17 cellular contexts compared by ENCODE assay signal in the genomic region with DNA sequence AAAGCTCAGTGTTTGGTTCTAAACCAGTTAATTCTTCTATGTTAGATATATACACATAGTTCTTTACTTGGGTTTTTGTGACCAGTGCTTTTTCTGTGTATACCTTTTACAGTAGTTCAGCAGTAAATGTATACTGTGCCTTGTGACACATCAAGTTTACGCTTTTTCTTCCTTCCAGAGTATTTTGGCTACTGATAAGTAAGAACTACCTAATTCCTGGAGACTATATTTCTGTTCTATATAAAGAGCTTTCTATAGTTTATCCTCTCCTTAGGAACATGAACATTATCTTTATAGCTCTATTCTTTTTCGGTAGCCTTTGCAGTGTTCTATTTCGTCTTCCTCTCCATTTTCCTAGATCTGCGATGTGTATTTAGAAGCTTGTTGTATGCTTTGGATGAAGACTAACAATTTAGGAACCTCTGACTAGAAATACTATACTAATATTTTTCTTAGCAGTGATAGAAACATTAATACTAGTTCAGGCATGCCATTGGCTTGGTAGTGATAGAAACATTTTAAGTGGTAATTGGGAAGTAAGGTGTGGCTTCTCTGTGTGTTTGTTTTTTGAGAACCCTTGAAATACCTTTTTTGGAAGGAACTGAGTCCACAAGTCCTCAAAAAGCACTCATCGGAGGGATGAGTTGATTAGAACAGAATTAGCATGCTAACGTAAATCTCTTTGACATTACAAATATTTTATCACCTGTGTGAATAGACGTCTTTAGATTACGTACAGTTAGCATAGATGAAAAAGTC.
DNase-seq lines count a peak whose midpoint lies in the region; ATAC-seq and TF ChIP-seq lines count a peak whose summit lies in the region.
"Had no signal": no experiment of that assay in that cellular context is flagged by ENCODE, and none has a peak within 500 bp of the region (broad histone marks: within the 10 kb centered on the region; RNA-seq: fewer than 3 reads in every experiment).

No MANE protein-coding gene starts in this region.

- no peak overlapping the region for H4K91ac ChIP-seq in IMR-90 (ENCODE audit: insufficient read depth, low read depth, low read length)

- dilution Hi-C loops in IMR-90 (cut with HindIII; ENCODE audit: low sequenced_read_pairs, unreplicated experiment): no loop called here

- H3K56ac ChIP-seq in IMR-90 (ENCODE audit: extremely low read depth, insufficient read depth, low read length): no peak overlapping the region

- H3K27ac ChIP-seq in IMR-90 (ENCODE audit: insufficient read depth, low read length) (no peak overlapping the region), lower lobe of right lung (no peak overlapping the region)
- H3K27ac ChIP-seq: KMS-11, Peyer's patch had no signal

- no peaks in the 10 kb centered on the region for H3K4me1 Mint-ChIP-seq in activated naive CD4-positive, alpha-beta T cell treated with anti-CD3 and anti-CD28 coated beads, Interleukin-2, amount 10 ng/mL, durations not matched to agents 7 days and 5 days

- H3K36me3 Mint-ChIP-seq in activated naive CD4-positive, alpha-beta T cell treated with anti-CD3 and anti-CD28 coated beads, Interleukin-2, amount 10 ng/mL, durations not matched to agents 7 days and 5 days: no peaks in the 10 kb centered on the region

- intact Hi-C loops in IMR-90 (cut with micrococcal nuclease): no loop called here
- intact Hi-C loops in lower lobe of right lung (cut with DNase I): no loop called here

- H3K4me2 ChIP-seq in IMR-90 (ENCODE audit: low read depth, low read length): no peak overlapping the region
- H3K4me2 ChIP-seq: KMS-11 had no signal

- no peak overlapping the region for H4K5ac ChIP-seq in IMR-90 (ENCODE audit: low read depth, low read length)

- no peak overlapping the region for H2AK9ac ChIP-seq in IMR-90 (replicated peaks; ENCODE audit: low read depth, low read length, poor library complexity)

- peaks cover 11 to 55% of the 10 kb centered on the region in 2 experiments for H3K79me1 ChIP-seq in IMR-90 (ENCODE audit: low read depth in 1 of 2, low read length in 2 of 2)

- H3K9me1 ChIP-seq in IMR-90 (ENCODE audit: insufficient read depth, low read length): 0 out of 2 replicates have a peak, but pooled peaks cover 2% of the 10 kb centered on the region

- H3K18ac ChIP-seq in IMR-90 (ENCODE audit: low read depth, low read length): no peak overlapping the region

- H3K14ac ChIP-seq in IMR-90 (replicated peaks; ENCODE audit: low read depth, low read length): no peak overlapping the region

- no peak for TF ChIP-seq POLR2A in IMR-90 (IDR thresholded peaks at IDR 0.05; ENCODE audit: low read depth, low read length)

- no peaks in the 10 kb centered on the region for H3K36me3 ChIP-seq in IMR-90 (ENCODE audit: control insufficient read depth, insufficient read depth, low read length)
- H3K36me3 ChIP-seq in lower lobe of right lung: no peaks in the 10 kb centered on the region
- H3K36me3 ChIP-seq: Peyer's patch had no signal

- H3K23ac ChIP-seq in IMR-90 (ENCODE audit: low read depth, low read length): no peak overlapping the region

- 0 out of 2 replicates have a peak, but pooled peaks have one; percentile 13 for ATAC-seq in IMR-90 (ENCODE audit: low read depth)
- ATAC-seq in lower lobe of right lung: peak; percentile 74 to 93
- ATAC-seq: Right ventricle myocardium inferior had no signal

- H2AFZ ChIP-seq in IMR-90 (replicated peaks; ENCODE audit: low read length, poor library complexity): no peak overlapping the region

- H3K4me1 ChIP-seq in IMR-90 (ENCODE audit: control insufficient read depth, insufficient read depth, low read length) (peaks cover 5% of the 10 kb centered on the region), lower lobe of right lung (peaks cover 4% of the 10 kb centered on the region)
- H3K4me1 ChIP-seq: Peyer's patch had no signal

- no peak overlapping the region for H4K8ac ChIP-seq in IMR-90 (ENCODE audit: low read depth in 2 of 2, low read length in 2 of 2)

- no peaks in the 10 kb centered on the region for H3K27me3 ChIP-seq in IMR-90 (ENCODE audit: control insufficient read depth, insufficient read depth, low read length)
- H3K27me3 ChIP-seq in lower lobe of right lung (ENCODE audit: low read depth): no peaks in the 10 kb centered on the region
- H3K27me3 ChIP-seq: Peyer's patch had no signal

- no peak overlapping the region for H2AK5ac ChIP-seq in IMR-90 (ENCODE audit: low read depth, low read length)

- H3K27me3 Mint-ChIP-seq in activated naive CD4-positive, alpha-beta T cell treated with anti-CD3 and anti-CD28 coated beads, Interleukin-2, amount 10 ng/mL, durations not matched to agents 7 days and 5 days: no peaks in the 10 kb centered on the region

- in situ Hi-C loops in IMR-90 (cut with MboI; ENCODE audit: low sequenced_read_pairs): no loop called here

- no peak overlapping the region for H2BK120ac ChIP-seq in IMR-90 (ENCODE audit: low read depth, low read length)

- H4K20me1 ChIP-seq in IMR-90 (ENCODE audit: insufficient read depth, low read length): peaks cover 5% of the 10 kb centered on the region; the same call in 1 of the 2 replicates

- no peak overlapping the region for H3K27ac Mint-ChIP-seq in activated naive CD4-positive, alpha-beta T cell treated with anti-CD3 and anti-CD28 coated beads, Interleukin-2, amount 10 ng/mL, durations not matched to agents 7 days and 5 days
- H3K27ac Mint-ChIP-seq: HFFc6 had no signal

- H2BK5ac ChIP-seq in IMR-90 (ENCODE audit: low read depth, low read length, poor library complexity, severe bottlenecking): peak overlapping the region; percentile 15

- POLR2A ChIA-PET in IMR-90 (lab: Charles Lee; ENCODE audit: unreplicated experiment): no interaction called here

- TF ChIP-seq CTCF in IMR-90 (conservative IDR thresholded peaks at IDR 0.05; ENCODE audit: low read depth, low read length): no peak
- TF ChIP-seq CTCF in epithelial cell of esophagus (IDR thresholded peaks at IDR 0.05; ENCODE audit: insufficient read depth, low read depth, low read length, missing control alignments): no peak
- TF ChIP-seq CTCF in lower lobe of right lung (IDR thresholded peaks at IDR 0.05): no peak

- no peak overlapping the region for H2BK20ac ChIP-seq in IMR-90 (ENCODE audit: low read depth, low read length)

- whole genome bisulfite sequencing in IMR-90 (ENCODE audit: extremely low coverage in 2 of 2, insufficient read length in 1 of 2), 2 experiments: no CpG with 5 or more reads among the region's 8 CpGs

- no peak overlapping the region for H3K9ac ChIP-seq in IMR-90 (ENCODE audit: low read depth, low read length)
- H3K9ac ChIP-seq: KMS-11 had no signal

- H3K4me3 Mint-ChIP-seq in activated naive CD4-positive, alpha-beta T cell treated with anti-CD3 and anti-CD28 coated beads, Interleukin-2, amount 10 ng/mL, durations not matched to agents 7 days and 5 days: no peak overlapping the region
- H3K4me3 Mint-ChIP-seq: HFFc6 had no signal

- H3K9me3 ChIP-seq in IMR-90 (ENCODE audit: control insufficient read depth, insufficient read depth, low read length) (no peaks in the 10 kb centered on the region), lower lobe of right lung (no peaks in the 10 kb centered on the region)
- H3K9me3 ChIP-seq: Peyer's patch had no signal

- BruUV-seq in IMR-90 (replicated peaks; lab: Mats Ljungman, UMichigan): no TSS peak

- H2BK15ac ChIP-seq in IMR-90 (ENCODE audit: low read depth, low read length): no peak overlapping the region

- H3K4ac ChIP-seq in IMR-90 (ENCODE audit: low read depth, low read length): no peak overlapping the region

- CTCF ChIA-PET in IMR-90 (lab: Yijun Ruan, JAX): interaction anchor here (0.7 to 0.9 kb wide), 2 partner anchors 18 to 97 kb away, joined by 3 read pairs; no protein-coding TSS in a partner anchor
- CTCF ChIA-PET in activated naive CD4-positive, alpha-beta T cell treated with anti-CD3 and anti-CD28 coated beads, Interleukin-2, amount 10 ng/mL, durations not matched to agents 7 days and 5 days (lab: Charles Lee): interaction anchor here (1.1 kb wide), 1 partner anchor 10 kb away, joined by 4 read pairs; no protein-coding TSS in a partner anchor

- DNase-seq in DMS79 (lab: John Stamatoyannopoulos, UW) (peak; percentile 58), IMR-90 (no peak), epithelial cell of esophagus (ENCODE audit: low read depth) (peak; percentile 42), lower lobe of right lung (no peak), NCI-H2107 (lab: John Stamatoyannopoulos, UW) (no peak)
- no peak for DNase-seq in activated naive CD4-positive, alpha-beta T cell treated with anti-CD3 and anti-CD28 coated beads, Interleukin-2, amount 50 U/mL, for 16 hours
- no peak for DNase-seq in activated naive CD4-positive, alpha-beta T cell treated with anti-CD3 and anti-CD28 coated beads, Interleukin-2, amount 10 ng/mL, durations not matched to agents 7 days and 5 days
- DNase-seq: C1 segment of cervical spinal cord, DND-41, HFFc6, NCI-H146, NCI-H2029 treated with DMSO at 0.1 percent for 48 hours, NCI-H524, Peyer's patch, SW 1271 had no signal

- no peaks in the 10 kb centered on the region for H3K9me3 Mint-ChIP-seq in activated naive CD4-positive, alpha-beta T cell treated with anti-CD3 and anti-CD28 coated beads, Interleukin-2, amount 10 ng/mL, durations not matched to agents 7 days and 5 days
- H3K9me3 Mint-ChIP-seq: HFFc6 had no signal

- TF ChIP-seq RAD21 in IMR-90 (IDR thresholded peaks at IDR 0.05; ENCODE audit: low read length): no peak

- no peak overlapping the region for H3K4me3 ChIP-seq in IMR-90 (ENCODE audit: insufficient read depth, low read depth, low read length)
- H3K4me3 ChIP-seq in epithelial cell of esophagus (ENCODE audit: low read length): no peak overlapping the region
- no peak overlapping the region for H3K4me3 ChIP-seq in lower lobe of right lung
- H3K4me3 ChIP-seq: Peyer's patch had no signal

TF ChIP-seq in IMR-90, 13 proteins besides CTCF, POLR2A, EP300 and RAD21:
- no peak for TF ChIP-seq SMC3 (IDR thresholded peaks at IDR 0.05; ENCODE audit: low read depth, low read length)
- no peak for TF ChIP-seq FOS (IDR thresholded peaks at IDR 0.05; ENCODE audit: low read depth, low read length)

Comparison
In these comparisons a context has a peak if more than half of its experiments do, and no peak if none do; other contexts are left out.
1. DNase-seq: peak in DMS79 (single experiment) and epithelial cell of esophagus (single experiment); none in IMR-90 (single experiment), lower lobe of right lung (single experiment), activated naive CD4-positive, alpha-beta T cell treated with anti-CD3 and anti-CD28 coated beads, Interleukin-2, amount 50 U/mL, for 16 hours (single experiment), activated naive CD4-positive, alpha-beta T cell treated with anti-CD3 and anti-CD28 coated beads, Interleukin-2, amount 10 ng/mL, durations not matched to agents 7 days and 5 days (single experiment) and NCI-H2107 (single experiment).